10 cellular contexts compared by ENCODE assay signal in genomic region chr4:7581477-7581876, GRCh38.
A peak's percentile ranks its signal among the peaks of the same experiment; 100 is the strongest.
DNase-seq lines count a peak whose midpoint lies in the region; ATAC-seq and TF ChIP-seq lines count a peak whose summit lies in the region.
"Had no signal": no experiment of that assay in that cellular context is flagged by ENCODE, and none has a peak within 500 bp of the region (broad histone marks: within the 10 kb centered on the region; RNA-seq: fewer than 3 reads in every experiment).

No MANE protein-coding gene starts in this region.

- no peak overlapping the region for H3K4me3 ChIP-seq in fibroblast of mammary gland (ENCODE audit: control insufficient read depth, low read depth, low read length)
- H3K4me3 ChIP-seq: dorsolateral prefrontal cortex had no signal

- ATAC-seq in HG02938 (IDR thresholded peaks at IDR 0.05; ENCODE audit: unreplicated experiment) (no peak), GM18868 (IDR thresholded peaks at IDR 0.05; ENCODE audit: unreplicated experiment) (no peak), sciatic nerve (no peak)

- no peak overlapping the region for H3K27ac Mint-ChIP-seq in type B pancreatic cell
- H3K27ac Mint-ChIP-seq: CD4-positive, CD25-positive, alpha-beta regulatory T cell had no signal

- peaks cover 8% of the 10 kb centered on the region for H3K4me1 Mint-ChIP-seq in type B pancreatic cell (ENCODE audit: unreplicated experiment)

- intact Hi-C loops in sciatic nerve (cut with DNase I) = no loop called here

- H3K27me3 Mint-ChIP-seq in type B pancreatic cell = peaks cover 3% of the 10 kb centered on the region
- H3K27me3 Mint-ChIP-seq: CD4-positive, CD25-positive, alpha-beta regulatory T cell had no signal

- peaks cover 17% of the 10 kb centered on the region for H3K9me3 Mint-ChIP-seq in type B pancreatic cell

- H3K36me3 Mint-ChIP-seq in type B pancreatic cell = peaks cover 2% of the 10 kb centered on the region

- peak; percentile 8 for DNase-seq in stimulated activated CD4-positive, alpha-beta T cell treated with anti-CD3 and anti-CD28 coated beads, Interleukin-12 subunit alpha, Interleukin-12 subunit beta, amount 100 ng/mL, for 4 hours
- DNase-seq in stimulated activated CD4-positive, alpha-beta T cell treated with anti-CD3 and anti-CD28 coated beads, Interleukin-1b, Interleukin-23, amount 100 ng/mL, for 48 hours = no peak
- DNase-seq in RPMI7951 (ENCODE audit: low read depth) = peak; percentile 36
- DNase-seq in fibroblast of mammary gland (ENCODE audit: low read depth) = peak; percentile 6
- peak; percentile 80 for DNase-seq in type B pancreatic cell (ENCODE audit: extremely low spot score, unreplicated experiment)
- DNase-seq in sciatic nerve (ENCODE audit: low spot score) = no peak
- DNase-seq: CD4-positive, CD25-positive, alpha-beta regulatory T cell; dorsolateral prefrontal cortex had no signal

- H3K4me3 Mint-ChIP-seq in type B pancreatic cell = no peak overlapping the region
- H3K4me3 Mint-ChIP-seq: CD4-positive, CD25-positive, alpha-beta regulatory T cell had no signal

- TF ChIP-seq CTCF in fibroblast of mammary gland (conservative IDR thresholded peaks at IDR 0.05; ENCODE audit: control insufficient read depth, insufficient read depth, low read depth, low read length) = no peak
- no peak for TF ChIP-seq CTCF in type B pancreatic cell (conservative IDR thresholded peaks at IDR 0.05)

Comparison
In these comparisons a context has a peak if more than half of its experiments do, and no peak if none do; other contexts are left out.
1. DNase-seq: peak in stimulated activated CD4-positive, alpha-beta T cell treated with anti-CD3 and anti-CD28 coated beads, Interleukin-12 subunit alpha, Interleukin-12 subunit beta, amount 100 ng/mL, for 4 hours (single experiment), RPMI7951 (single experiment), fibroblast of mammary gland (single experiment) and type B pancreatic cell (single experiment); none in stimulated activated CD4-positive, alpha-beta T cell treated with anti-CD3 and anti-CD28 coated beads, Interleukin-1b, Interleukin-23, amount 100 ng/mL, for 48 hours (single experiment) and sciatic nerve (single experiment).